22 cellular contexts compared by ENCODE assay signal in genomic region chr6:142833798-142834197, GRCh38.
A peak's percentile ranks its signal among the peaks of the same experiment; 100 is the strongest.
DNase-seq lines count a peak whose midpoint lies in the region; ATAC-seq and TF ChIP-seq lines count a peak whose summit lies in the region.
"Had no signal": no experiment of that assay in that cellular context is flagged by ENCODE, and none has a peak within 500 bp of the region (broad histone marks: within the 10 kb centered on the region; RNA-seq: fewer than 3 reads in every experiment).

No MANE protein-coding gene starts in this region.

- H3K9me3 ChIP-seq in PC-9 (ENCODE audit: insufficient read depth, low read depth) (peaks cover 5% of the 10 kb centered on the region; the same call in 1 of the 2 replicates), osteoblast (ENCODE audit: low read depth, low read length) (no peaks in the 10 kb centered on the region)
- H3K9me3 ChIP-seq: BLaER1 treated with 17β-estradiol and CSF1 and Interleukin-3, amounts not matched to agents 10 nM and 100 nM; esophagus squamous epithelium; left ventricle myocardium inferior had no signal

- H2AFZ ChIP-seq in PC-9, result no peak overlapping the region
- H2AFZ ChIP-seq in osteoblast (ENCODE audit: low read length), result no peak overlapping the region

- TF ChIP-seq CTCF in Calu3 (IDR thresholded peaks at IDR 0.05; ENCODE audit: unreplicated experiment), result no peak
- TF ChIP-seq CTCF in PC-9 (conservative IDR thresholded peaks at IDR 0.05), result no peak
- no peak for TF ChIP-seq CTCF in brain (conservative IDR thresholded peaks at IDR 0.05)
- TF ChIP-seq CTCF in osteoblast (IDR thresholded peaks at IDR 0.05; ENCODE audit: extremely low read depth, low read depth, low read length), result no peak

- H3K79me2 ChIP-seq in PC-9 (ENCODE audit: low read depth), result peaks cover 30% of the 10 kb centered on the region; the same call in 1 of the 2 replicates
- peaks cover 56% of the 10 kb centered on the region for H3K79me2 ChIP-seq in osteoblast (ENCODE audit: insufficient read depth, low read length)

- H3K9me3 Mint-ChIP-seq in Calu3 (ENCODE audit: low read depth, unreplicated experiment) (peaks cover 4% of the 10 kb centered on the region), brain (no peaks in the 10 kb centered on the region)
- H3K9me3 Mint-ChIP-seq: activated CD4-positive, alpha-beta memory T cell treated with anti-CD3 and anti-CD28 coated beads for 36 hours; activated T-helper 2 cell treated with anti-CD3 and anti-CD28 coated beads, Interferon-gamma antibody, Interleukin-2, Interleukin-4, amounts not matched to agents 10 μg/mL and 5 μg/mL and 100 μg/mL, durations not matched to agents 14 hours and 24 hours and 36 hours; type B pancreatic cell had no signal

- CTCF ChIA-PET in Calu3 (lab: Charles Lee), result no interaction called here
- CTCF ChIA-PET in PC-9 (lab: Charles Lee), result no interaction called here

- peak overlapping the region; percentile 70 for H3K27ac Mint-ChIP-seq in Calu3 (ENCODE audit: unreplicated experiment)
- peak overlapping the region in 3 of 5 experiments; percentile 15 to 94 (median 27) for H3K27ac Mint-ChIP-seq in brain
- H3K27ac Mint-ChIP-seq: activated T-helper 2 cell treated with anti-CD3 and anti-CD28 coated beads, Interferon-gamma antibody, Interleukin-2, Interleukin-4, amounts not matched to agents 10 μg/mL and 5 μg/mL and 100 μg/mL, durations not matched to agents 14 hours and 24 hours and 36 hours; type B pancreatic cell had no signal

- H3K4me1 Mint-ChIP-seq in Calu3 (ENCODE audit: low read depth, unreplicated experiment) (peaks cover 22% of the 10 kb centered on the region), brain (peaks cover 24% of the 10 kb centered on the region)

- BruUV-seq in Calu3 (replicated peaks; lab: Mats Ljungman, UMichigan) (no TSS peak), PC-9 (replicated peaks; lab: Mats Ljungman, UMichigan) (no TSS peak)

- peaks cover 29% of the 10 kb centered on the region for H3F3A ChIP-seq in PC-9 (ENCODE audit: insufficient read depth, low read depth)

- H3K4me3 ChIP-seq in PC-9, result no peak overlapping the region
- H3K4me3 ChIP-seq in osteoblast (ENCODE audit: insufficient read depth, low read length), result no peak overlapping the region
- H3K4me3 ChIP-seq: BLaER1 treated with 17β-estradiol and CSF1 and Interleukin-3, amounts not matched to agents 10 nM and 100 nM; esophagus squamous epithelium; left ventricle myocardium inferior had no signal

- H3K4me2 ChIP-seq in PC-9, result peak overlapping the region; percentile 47
- H3K4me2 ChIP-seq in osteoblast (ENCODE audit: insufficient read depth, low read length), result peak overlapping the region; percentile 63
- H3K4me2 ChIP-seq: BLaER1 treated with 17β-estradiol and CSF1 and Interleukin-3, amounts not matched to agents 10 nM and 100 nM had no signal

- H3K27ac ChIP-seq in PC-9, result peak overlapping the region; percentile 64
- H3K27ac ChIP-seq in osteoblast (ENCODE audit: low read depth, low read length), result peak overlapping the region; percentile 72
- H3K27ac ChIP-seq: BLaER1 treated with 17β-estradiol and CSF1 and Interleukin-3, amounts not matched to agents 10 nM and 100 nM; esophagus squamous epithelium; left ventricle myocardium inferior; RWPE1 had no signal

- H3K27me3 ChIP-seq in PC-9 (ENCODE audit: insufficient read depth, low read depth), result no peaks in the 10 kb centered on the region
- no peaks in the 10 kb centered on the region for H3K27me3 ChIP-seq in osteoblast (ENCODE audit: insufficient read depth, low read length)
- H3K27me3 ChIP-seq: BLaER1 treated with 17β-estradiol and CSF1 and Interleukin-3, amounts not matched to agents 10 nM and 100 nM; esophagus squamous epithelium had no signal

- no peak for DNase-seq in Calu3
- DNase-seq in PC-9, result no peak
- DNase-seq in osteoblast (ENCODE audit: insufficient read length, low spot score, missing footprints), result no peak
- DNase-seq in stimulated activated CD4-positive, alpha-beta T cell treated with anti-CD3 and anti-CD28 coated beads, Interleukin-2, amount 100 ng/mL, for 24 hours, result no peak
- DNase-seq: activated CD4-positive, alpha-beta memory T cell treated with anti-CD3 and anti-CD28 coated beads for 36 hours; central memory CD4-positive, alpha-beta T cell; DMS 273 treated with DMSO at 0.1 percent for 48 hours; esophagus squamous epithelium; glutamatergic neuron; Karpas-422; left ventricle myocardium inferior; NCI-H1092; NCI-H2081; NCI-H510A treated with DMSO at 0.1 percent for 48 hours had no signal

- no peaks in the 10 kb centered on the region for H3K27me3 Mint-ChIP-seq in Calu3 (ENCODE audit: unreplicated experiment)
- H3K27me3 Mint-ChIP-seq in brain, result no peaks in the 10 kb centered on the region
- H3K27me3 Mint-ChIP-seq: activated CD4-positive, alpha-beta memory T cell treated with anti-CD3 and anti-CD28 coated beads for 36 hours; type B pancreatic cell had no signal

- intact Hi-C loops in Calu3 (cut with micrococcal nuclease; ENCODE audit: unreplicated experiment), result no loop called here
- intact Hi-C loops in PC-9 (cut with micrococcal nuclease; ENCODE audit: unreplicated experiment), result no loop called here

- H3K4me3 Mint-ChIP-seq in Calu3 (ENCODE audit: low read depth, unreplicated experiment), result no peak overlapping the region
- H3K4me3 Mint-ChIP-seq in brain, result no peak overlapping the region
- H3K4me3 Mint-ChIP-seq: activated CD4-positive, alpha-beta memory T cell treated with anti-CD3 and anti-CD28 coated beads for 36 hours; type B pancreatic cell had no signal

- H3K36me3 Mint-ChIP-seq in Calu3 (ENCODE audit: insufficient read depth, unreplicated experiment), result peaks cover 5% of the 10 kb centered on the region
- no peaks in the 10 kb centered on the region for H3K36me3 Mint-ChIP-seq in brain
- H3K36me3 Mint-ChIP-seq: type B pancreatic cell had no signal

- POLR2A ChIA-PET in PC-9 (lab: Charles Lee; ENCODE audit: unreplicated experiment), result no interaction called here

- H3K4me1 ChIP-seq in PC-9 (replicated peaks; ENCODE audit: insufficient read depth) (peaks cover 43% of the 10 kb centered on the region), osteoblast (ENCODE audit: insufficient read depth, low read length) (peaks cover 26% of the 10 kb centered on the region)

- H4K20me1 ChIP-seq in PC-9 (ENCODE audit: insufficient read depth) (no peaks in the 10 kb centered on the region), osteoblast (ENCODE audit: insufficient read depth, low read length) (no peaks in the 10 kb centered on the region)

- ATAC-seq in HG03045 (IDR thresholded peaks at IDR 0.05; ENCODE audit: unreplicated experiment), result no peak
- ATAC-seq in HG03469 (IDR thresholded peaks at IDR 0.05; ENCODE audit: unreplicated experiment), result no peak
- ATAC-seq: sciatic nerve had no signal

- H3K36me3 ChIP-seq in PC-9 (ENCODE audit: low read depth) (0 out of 2 replicates have a peak, but pooled peaks cover 5% of the 10 kb centered on the region), osteoblast (ENCODE audit: insufficient read depth, low read length) (no peaks in the 10 kb centered on the region)
- H3K36me3 ChIP-seq: left ventricle myocardium inferior had no signal

- H3K9me2 ChIP-seq in PC-9 (ENCODE audit: insufficient read depth), result no peaks in the 10 kb centered on the region
